In the genomic region with DNA sequence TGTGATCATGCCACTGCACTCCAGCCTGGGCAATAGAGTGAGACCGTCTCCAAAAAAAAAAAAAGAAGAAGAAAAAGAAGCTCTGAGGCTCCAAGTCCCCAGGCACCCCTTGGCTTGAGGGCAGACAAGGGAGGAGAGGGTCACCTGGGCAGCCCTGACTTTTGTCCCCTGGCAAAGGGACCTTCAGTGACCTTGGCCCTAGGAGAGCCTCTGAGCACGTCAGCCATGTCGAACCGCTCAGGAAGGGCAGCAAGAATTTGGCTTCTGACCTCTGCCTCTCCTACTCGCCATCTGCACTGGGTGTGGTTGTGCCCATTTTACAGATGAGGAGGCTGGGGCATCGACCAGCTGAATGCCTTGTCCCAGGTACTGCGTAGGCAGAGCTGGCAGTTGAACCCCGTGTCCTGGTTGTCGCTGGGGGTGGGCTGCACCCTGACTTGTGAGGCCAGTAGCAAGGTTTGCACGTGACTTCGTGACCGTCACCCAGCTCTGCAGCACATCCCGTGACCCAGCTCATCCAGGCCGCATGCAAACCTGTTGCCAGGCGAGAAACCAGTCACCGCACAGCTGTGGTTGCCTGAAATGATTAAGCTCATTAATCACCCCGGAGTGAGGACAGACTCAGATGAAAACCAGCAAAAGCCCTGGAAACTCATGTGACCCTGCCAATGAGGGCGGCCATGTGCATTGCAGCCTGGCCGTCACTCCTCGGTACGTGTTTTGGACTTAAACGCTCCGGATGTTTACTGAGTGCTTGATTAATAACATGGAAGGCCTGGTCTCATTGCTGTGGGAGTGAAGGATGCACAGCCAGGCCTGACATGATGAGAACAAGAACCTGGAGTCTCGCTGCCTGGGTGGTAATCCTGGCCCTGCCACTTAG, we compare ENCODE assay signal across 9 cellular contexts. TPM values are rescaled to one million over a fixed set of nuclear protein-coding genes. Genes with fewer than 3 reads are reported as not detected.
DNase-seq lines count a peak whose midpoint lies in the region; ATAC-seq, FAIRE-seq and TF ChIP-seq lines count a peak whose summit lies in the region.
"Had no signal": no experiment of that assay in that cellular context is flagged by ENCODE, and none has a peak within 500 bp of the region (broad histone marks: within the 10 kb centered on the region; RNA-seq: fewer than 3 reads in every experiment).

No MANE protein-coding gene starts in this region.

- no peaks in the 10 kb centered on the region for H3K27me3 Mint-ChIP-seq in CD4-positive, alpha-beta T cell

- peak; percentile 60 for ATAC-seq in GM21528 (IDR thresholded peaks at IDR 0.05; ENCODE audit: low FRiP score, unreplicated experiment)
- peak; percentile 29 to 69 (median 56) for ATAC-seq in pancreas
- no peak for ATAC-seq in CD4-positive, alpha-beta T cell (ENCODE audit: poor library complexity)

- TF ChIP-seq CTCF in cardiac fibroblast (IDR thresholded peaks at IDR 0.05; ENCODE audit: low read depth, low read length) (no peak), pancreas (IDR thresholded peaks at IDR 0.05) (no peak)
- no peak for TF ChIP-seq CTCF in CD4-positive, alpha-beta T cell (IDR thresholded peaks at IDR 0.05)

- no peak overlapping the region for H3K27ac ChIP-seq in pancreas
- H3K27ac ChIP-seq in CD4-positive, alpha-beta T cell (ENCODE audit: low read depth, low read length): no peak overlapping the region
- H3K27ac ChIP-seq: prostate gland had no signal

- no peak overlapping the region for H3K4me3 ChIP-seq in cardiac fibroblast (replicated peaks in 1 of 2; ENCODE audit: low read depth in 2 of 2, low read length in 2 of 2)
- H3K4me3 ChIP-seq in pancreas: no peak overlapping the region
- H3K4me3 ChIP-seq: prostate gland had no signal

- H3K36me3 ChIP-seq in pancreas: peaks cover 0 to 79% (median 29%) of the 10 kb centered on the region in 3 donors

- no peak for FAIRE-seq in pancreas (lab: Jason Lieb, UNC)

- whole genome bisulfite sequencing in pancreas, 2 donors: 85% methylated on average over 24 of the region's 24 CpGs

- H3K36me3 Mint-ChIP-seq in CD4-positive, alpha-beta T cell (ENCODE audit: low read depth): no peaks in the 10 kb centered on the region

- no peaks in the 10 kb centered on the region for H3K9me3 Mint-ChIP-seq in CD4-positive, alpha-beta T cell

- H3K4me1 ChIP-seq in pancreas: no peaks in the 10 kb centered on the region
- H3K4me1 ChIP-seq: prostate gland had no signal

- H3K4me3 Mint-ChIP-seq in CD4-positive, alpha-beta T cell: no peak overlapping the region

- DNase-seq in EH (ENCODE audit: low read depth): peak; percentile 39
- peak; percentile 13 to 77 for DNase-seq in cardiac fibroblast (ENCODE audit: low read depth in 2 of 2)
- peak in 1 of 6 donors; percentile 21 for DNase-seq in pancreas
- no peak for DNase-seq in RPMI8226
- no peak for DNase-seq in CD4-positive, alpha-beta T cell
- DNase-seq in EL: no peak
- DNase-seq in NCI-H345 (lab: John Stamatoyannopoulos, UW): no peak

- no peak overlapping the region for H3K27ac Mint-ChIP-seq in CD4-positive, alpha-beta T cell

- H3K27me3 ChIP-seq in pancreas: no peaks in the 10 kb centered on the region
- no peaks in the 10 kb centered on the region for H3K27me3 ChIP-seq in CD4-positive, alpha-beta T cell (ENCODE audit: control insufficient read depth, insufficient read depth, low read length)

- CTCF ChIA-PET in CD4-positive, alpha-beta T cell (lab: Charles Lee): no interaction called here

- H3K4me1 Mint-ChIP-seq in CD4-positive, alpha-beta T cell (ENCODE audit: low read depth): no peaks in the 10 kb centered on the region

- intact Hi-C loops in pancreas (cut with DNase I): no loop called here
- intact Hi-C loops in CD4-positive, alpha-beta T cell (cut with DNase I, micrococcal nuclease): no loop called here

- POLR2A ChIA-PET in CD4-positive, alpha-beta T cell (lab: Charles Lee): no interaction called here

- H3K9me3 ChIP-seq in pancreas: no peaks in the 10 kb centered on the region
- no peaks in the 10 kb centered on the region for H3K9me3 ChIP-seq in CD4-positive, alpha-beta T cell (ENCODE audit: control insufficient read depth, low read length)
- H3K9me3 ChIP-seq: prostate gland had no signal

RNA-seq across cellular contexts. Expression of a gene that starts 47.7 kb away (rescaled TPM):
- 10 to 100 TPM; 32.5 to 56.0 (median 35.7) TPM for total RNA-seq in pancreas
- 10 to 100 TPM; 19.5 to 28.9 TPM for polyA plus RNA-seq in pancreas
- 100 to 1,000 TPM; 108 to 109 TPM for total RNA-seq in CD4-positive, alpha-beta T cell

Comparison
In these comparisons a context has a peak if more than half of its experiments do, and no peak if none do; other contexts are left out.
1. DNase-seq: peak in EH (single experiment) and cardiac fibroblast (2 of 2); none in RPMI8226 (single experiment), CD4-positive, alpha-beta T cell (0 of 10), EL (single experiment) and NCI-H345 (single experiment).